In genomic region chr7:31651234-31651633, GRCh38 we compare ENCODE assay signal across 1 cellular context.
TF ChIP-seq lines count a peak whose summit lies in the region.

No MANE protein-coding gene starts in this region.

TF ChIP-seq in H1, 55 proteins besides CTCF, POLR2A, EP300 and RAD21:
- TF ChIP-seq GTF2F1 (IDR thresholded peaks at IDR 0.05; ENCODE audit: borderline replicate concordance, low read depth, low read length) (no peak), CHD2 (IDR thresholded peaks at IDR 0.05; ENCODE audit: low read length) (no peak), USF2 (IDR thresholded peaks at IDR 0.05; ENCODE audit: low read length) (no peak), KDM4A (IDR thresholded peaks at IDR 0.05; ENCODE audit: low read depth, low read length, severe bottlenecking) (no peak), NANOG (IDR thresholded peaks at IDR 0.05; ENCODE audit: insufficient read depth, low read depth, low read length, poor library complexity, severe bottlenecking) (peak; percentile 61), SIRT6 (IDR thresholded peaks at IDR 0.05; ENCODE audit: low read length) (no peak), RBBP5 (IDR thresholded peaks at IDR 0.05; ENCODE audit: borderline replicate concordance, low read depth, low read length) (no peak), EZH2 (IDR thresholded peaks at IDR 0.05; ENCODE audit: low read depth, low read length, severe bottlenecking) (no peak), KDM5A (IDR thresholded peaks at IDR 0.05; ENCODE audit: low read length) (no peak), E2F6 (IDR thresholded peaks at IDR 0.05) (no peak), SP2 (IDR thresholded peaks at IDR 0.05; ENCODE audit: low read length) (no peak), SP4 (IDR thresholded peaks at IDR 0.05; ENCODE audit: low read length) (no peak), CBX5 (IDR thresholded peaks at IDR 0.05; ENCODE audit: low read depth, low read length) (no peak), JUND (IDR thresholded peaks at IDR 0.05; ENCODE audit: low read length) (no peak), TBP (IDR thresholded peaks at IDR 0.05; ENCODE audit: low read depth, low read length) (no peak), YY1 (IDR thresholded peaks at IDR 0.05; ENCODE audit: low read depth, low read length) (0 out of 2 replicates have a peak, but pooled peaks have one; percentile 13), NRF1 (IDR thresholded peaks at IDR 0.05; ENCODE audit: low read depth, low read length) (no peak), BRCA1 (IDR thresholded peaks at IDR 0.05; ENCODE audit: low read depth, low read length) (no peak), KDM1A (IDR thresholded peaks at IDR 0.05; ENCODE audit: borderline replicate concordance, low read length) (no peak), JUN (IDR thresholded peaks at IDR 0.05; ENCODE audit: low read depth, low read length) (no peak), CHD1 (IDR thresholded peaks at IDR 0.05; ENCODE audit: low read depth, low read length) (no peak), TAF7 (optimal IDR thresholded peaks at IDR 0.05; ENCODE audit: borderline replicate concordance, low read depth, low read length) (no peak), RXRA (IDR thresholded peaks at IDR 0.05; ENCODE audit: insufficient read depth, low read depth, low read length) (no peak), TCF12 (IDR thresholded peaks at IDR 0.05; ENCODE audit: low read depth, low read length) (0 out of 2 replicates have a peak, but pooled peaks have one; percentile 20), SP1 (IDR thresholded peaks at IDR 0.05; ENCODE audit: low read depth, low read length) (0 out of 2 replicates have a peak, but pooled peaks have one; percentile 35), GABPA (IDR thresholded peaks at IDR 0.05; ENCODE audit: borderline replicate concordance, insufficient read depth, low read length) (no peak), EGR1 (IDR thresholded peaks at IDR 0.05; ENCODE audit: borderline replicate concordance, low read depth, low read length) (no peak), POU5F1 (IDR thresholded peaks at IDR 0.05; ENCODE audit: low read depth, low read length) (no peak), RFX5 (IDR thresholded peaks at IDR 0.05; ENCODE audit: borderline replicate concordance, low read depth, low read length) (no peak), HDAC2 (IDR thresholded peaks at IDR 0.05; ENCODE audit: borderline replicate concordance in 1 of 2, low read depth in 2 of 2, low read length in 2 of 2) (peak in 1 of 2 experiments; percentile 94; a peak in 2 of 4 replicates), CTBP2 (IDR thresholded peaks at IDR 0.05; ENCODE audit: borderline replicate concordance, insufficient read depth, insufficient read length, low read length) (no peak), MAX (IDR thresholded peaks at IDR 0.05) (no peak), ATF3 (IDR thresholded peaks at IDR 0.05; ENCODE audit: insufficient read depth, low read depth, low read length) (no peak), POLR2AphosphoS5 (IDR thresholded peaks at IDR 0.05; ENCODE audit: low read depth, low read length) (no peak), ATF2 (IDR thresholded peaks at IDR 0.05; ENCODE audit: low read length) (no peak), MAFK (IDR thresholded peaks at IDR 0.05; ENCODE audit: low read depth, low read length) (no peak), SRF (IDR thresholded peaks at IDR 0.05; ENCODE audit: low read depth, low read length) (no peak), SIX5 (IDR thresholded peaks at IDR 0.05; ENCODE audit: low read depth, low read length) (no peak), TAF1 (IDR thresholded peaks at IDR 0.05; ENCODE audit: low read depth, low read length) (no peak), PHF8 (conservative IDR thresholded peaks at IDR 0.05; ENCODE audit: low read depth, low read length) (no peak), BACH1 (IDR thresholded peaks at IDR 0.05; ENCODE audit: low read length) (no peak), CREB1 (IDR thresholded peaks at IDR 0.05) (no peak), ASH2L (IDR thresholded peaks at IDR 0.05; ENCODE audit: low read length) (no peak)
